ENCODE assay signal across 25 cellular contexts in genomic region chr1:54835131-54835898, GRCh38. TPM values are rescaled to one million over a fixed set of nuclear protein-coding genes. Genes with fewer than 3 reads are reported as not detected.
"Had no signal": no experiment of that assay in that cellular context is flagged by ENCODE, and none has a peak within 500 bp of the region (broad histone marks: within the 10 kb centered on the region; RNA-seq: fewer than 3 reads in every experiment).

No MANE protein-coding gene starts in this region.

- H3K4me3 Mint-ChIP-seq: activated naive CD4-positive, alpha-beta T cell treated with anti-CD3 and anti-CD28 coated beads, Interleukin-2, amount 50 U/mL, for 24 hours; activated T-helper 1 cell treated with anti-CD3 and anti-CD28 coated beads, Interleukin-12 subunit alpha, Interleukin-12 subunit beta, Interleukin-2, Interleukin-4 antibody, amounts not matched to agents 30 ng/mL and 10 ng/mL and 1 ng/mL, durations not matched to agents 14 hours and 24 hours and 36 hours; memory B cell; natural killer cell treated with Interleukin-12 subunit alpha and Interleukin-12 subunit beta and Interleukin-15 and Interleukin-18, amount 100 ng/mL, for 72 hours; stimulated activated effector memory CD8-positive, alpha-beta T cell treated with anti-CD3 and anti-CD28 coated beads, Interleukin-12 subunit alpha, Interleukin-12 subunit beta, amount 100 ng/mL, for 72 hours had no signal

- ATAC-seq: body of pancreas; esophagus mucosa; natural killer cell treated with Interleukin-12 subunit alpha and Interleukin-12 subunit beta and Interleukin-15 and Interleukin-18, amount 100 ng/mL, for 72 hours; stimulated activated effector memory CD8-positive, alpha-beta T cell treated with anti-CD3 and anti-CD28 coated beads, Interleukin-12 subunit alpha, Interleukin-12 subunit beta, amount 100 ng/mL, for 72 hours had no signal

- H3K4me3 ChIP-seq: body of pancreas, hepatocyte, right lobe of liver, skin epidermis, testis, upper lobe of left lung had no signal

- DNase-seq: activated CD4-positive, alpha-beta T cell treated with anti-CD3 and anti-CD28 coated beads for 4 hours; activated CD4-positive, alpha-beta T cell treated with anti-CD3 and anti-CD28 coated beads, Interleukin-2, amount 50 U/mL, for 48 hours; activated CD4-positive, CD25-positive, alpha-beta regulatory T cell; activated gamma-delta T cell treated with Interleukin-2 at 50 U/mL for 16 hours; anterior cingulate cortex; body of pancreas; dermis blood vessel endothelial cell; effector memory CD4-positive, alpha-beta T cell; glutamatergic neuron; kidney glomerular epithelial cell; stimulated activated CD4-positive, alpha-beta T cell treated with anti-CD3 and anti-CD28 coated beads, Interleukin-1b, Interleukin-23, amount 100 ng/mL, for 48 hours; T-helper 1 cell; testis had no signal

- H3K27me3 ChIP-seq: body of pancreas, hepatocyte, right lobe of liver, testis, upper lobe of left lung had no signal

- H3K4me1 ChIP-seq: body of pancreas, right lobe of liver, testis, upper lobe of left lung had no signal

- H3K4me2 ChIP-seq: hepatocyte had no signal

- H3K9me3 Mint-ChIP-seq: natural killer cell treated with Interleukin-12 subunit alpha and Interleukin-12 subunit beta and Interleukin-15 and Interleukin-18, amount 100 ng/mL, for 72 hours had no signal

- H3K27ac ChIP-seq: body of pancreas, hepatocyte, right lobe of liver, testis, upper lobe of left lung had no signal

- H2AFZ ChIP-seq: hepatocyte had no signal

- FAIRE-seq: endothelial cell of umbilical vein, frontal cortex had no signal

- H3K36me3 ChIP-seq: right lobe of liver, upper lobe of left lung had no signal

- H3K9me3 ChIP-seq: body of pancreas, right lobe of liver, testis had no signal

- H3K27me3 Mint-ChIP-seq: natural killer cell treated with Interleukin-12 subunit alpha and Interleukin-12 subunit beta and Interleukin-15 and Interleukin-18, amount 100 ng/mL, for 72 hours had no signal

- H3K4me1 Mint-ChIP-seq: activated naive CD4-positive, alpha-beta T cell treated with anti-CD3 and anti-CD28 coated beads, Interleukin-2, amount 50 U/mL, for 24 hours; memory B cell; stimulated activated effector memory CD8-positive, alpha-beta T cell treated with anti-CD3 and anti-CD28 coated beads, Interleukin-12 subunit alpha, Interleukin-12 subunit beta, amount 100 ng/mL, for 72 hours had no signal

- H3K79me2 ChIP-seq: hepatocyte had no signal

- H3K27ac Mint-ChIP-seq: activated naive CD4-positive, alpha-beta T cell treated with anti-CD3 and anti-CD28 coated beads, Interleukin-2, amount 50 U/mL, for 24 hours; activated T-helper 1 cell treated with anti-CD3 and anti-CD28 coated beads, Interleukin-12 subunit alpha, Interleukin-12 subunit beta, Interleukin-2, Interleukin-4 antibody, amounts not matched to agents 30 ng/mL and 10 ng/mL and 1 ng/mL, durations not matched to agents 14 hours and 24 hours and 36 hours; memory B cell; natural killer cell treated with Interleukin-12 subunit alpha and Interleukin-12 subunit beta and Interleukin-15 and Interleukin-18, amount 100 ng/mL, for 72 hours; stimulated activated effector memory CD8-positive, alpha-beta T cell treated with anti-CD3 and anti-CD28 coated beads, Interleukin-12 subunit alpha, Interleukin-12 subunit beta, amount 100 ng/mL, for 72 hours had no signal

RNA-seq across cellular contexts. Expression of gene TTC22, which starts 34.2 kb away (rescaled TPM):
- total RNA-seq: endothelial cell of umbilical vein had no signal
